Comparison of ENCODE assay signal across 8 cellular contexts in the genomic region with DNA sequence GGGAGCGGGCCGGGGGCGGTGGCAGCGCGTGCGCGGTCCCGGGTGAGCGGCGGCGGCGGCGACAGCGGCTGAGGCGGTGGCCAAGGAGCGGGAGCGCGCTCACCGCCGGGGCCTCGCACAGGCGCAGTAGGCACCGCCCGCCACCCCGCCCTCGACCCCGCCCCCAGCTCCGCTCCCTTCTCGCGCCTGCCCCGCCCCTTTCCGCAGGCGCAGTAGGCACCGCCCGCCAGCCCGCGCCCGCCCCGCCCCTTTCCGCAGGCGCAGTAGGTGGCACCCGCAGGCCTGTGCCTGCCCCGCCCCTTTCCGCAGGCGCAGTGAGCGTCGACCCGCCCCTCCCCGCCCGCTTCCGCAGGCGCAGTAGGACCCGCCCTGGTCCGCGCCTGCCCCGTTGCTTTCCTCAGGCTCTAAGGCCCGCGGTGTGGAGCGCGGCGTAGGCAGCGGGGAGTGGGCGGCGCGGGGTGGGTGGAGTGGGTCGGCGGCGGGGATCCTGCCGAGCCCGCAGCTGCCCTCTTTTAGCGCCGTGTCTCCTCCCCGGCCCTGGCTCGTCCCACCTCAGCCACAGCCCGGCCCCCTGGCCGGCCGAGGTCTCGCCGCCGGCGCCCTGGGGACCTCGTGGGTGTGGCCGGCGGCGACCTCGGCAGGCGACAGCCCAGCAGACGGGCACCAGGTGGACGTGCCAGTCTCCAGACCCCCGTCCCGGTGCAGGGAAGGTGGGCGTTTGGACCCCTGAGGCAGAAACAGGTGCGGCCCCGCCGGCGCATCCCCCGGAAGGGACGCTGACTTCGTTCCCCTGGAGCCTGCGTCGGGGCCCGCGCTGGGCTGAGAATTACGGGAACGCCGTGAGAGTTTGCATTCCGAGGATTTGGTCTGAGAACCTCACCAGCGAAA.
A peak's percentile ranks its signal among the peaks of the same experiment; 100 is the strongest.
DNase-seq lines count a peak whose midpoint lies in the region; ATAC-seq and TF ChIP-seq lines count a peak whose summit lies in the region.

A gene with protein sequence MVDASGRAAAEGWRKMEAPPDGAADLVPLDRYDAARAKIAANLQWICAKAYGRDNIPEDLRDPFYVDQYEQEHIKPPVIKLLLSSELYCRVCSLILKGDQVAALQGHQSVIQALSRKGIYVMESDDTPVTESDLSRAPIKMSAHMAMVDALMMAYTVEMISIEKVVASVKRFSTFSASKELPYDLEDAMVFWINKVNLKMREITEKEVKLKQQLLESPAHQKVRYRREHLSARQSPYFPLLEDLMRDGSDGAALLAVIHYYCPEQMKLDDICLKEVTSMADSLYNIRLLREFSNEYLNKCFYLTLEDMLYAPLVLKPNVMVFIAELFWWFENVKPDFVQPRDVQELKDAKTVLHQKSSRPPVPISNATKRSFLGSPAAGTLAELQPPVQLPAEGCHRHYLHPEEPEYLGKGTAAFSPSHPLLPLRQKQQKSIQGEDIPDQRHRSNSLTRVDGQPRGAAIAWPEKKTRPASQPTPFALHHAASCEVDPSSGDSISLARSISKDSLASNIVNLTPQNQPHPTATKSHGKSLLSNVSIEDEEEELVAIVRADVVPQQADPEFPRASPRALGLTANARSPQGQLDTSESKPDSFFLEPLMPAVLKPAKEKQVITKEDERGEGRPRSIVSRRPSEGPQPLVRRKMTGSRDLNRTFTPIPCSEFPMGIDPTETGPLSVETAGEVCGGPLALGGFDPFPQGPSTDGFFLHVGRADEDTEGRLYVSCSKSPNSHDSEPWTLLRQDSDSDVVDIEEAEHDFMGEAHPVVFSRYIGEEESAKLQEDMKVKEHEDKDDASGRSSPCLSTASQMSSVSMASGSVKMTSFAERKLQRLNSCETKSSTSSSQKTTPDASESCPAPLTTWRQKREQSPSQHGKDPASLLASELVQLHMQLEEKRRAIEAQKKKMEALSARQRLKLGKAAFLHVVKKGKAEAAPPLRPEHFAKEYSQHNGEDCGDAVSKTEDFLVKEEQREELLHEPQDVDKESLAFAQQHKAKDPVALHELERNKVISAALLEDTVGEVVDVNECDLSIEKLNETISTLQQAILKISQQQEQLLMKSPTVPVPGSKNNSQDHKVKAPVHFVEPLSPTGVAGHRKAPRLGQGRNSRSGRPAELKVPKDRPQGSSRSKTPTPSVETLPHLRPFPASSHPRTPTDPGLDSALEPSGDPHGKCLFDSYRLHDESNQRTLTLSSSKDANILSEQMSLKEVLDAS (N-terminal part only) (minus strand): TSS at position 101 of the 888 bp plus-strand sequence. CDS start 387 bp downstream, outside the sequence.

- DNase-seq in AG09309 (ENCODE audit: low read depth) (peak; percentile 52), NCI-H345 treated with DMSO at 0.1 percent for 48 hours (lab: John Stamatoyannopoulos, UW; ENCODE audit: unreplicated experiment) (peak; percentile 84), iris pigment epithelial cell (ENCODE audit: low read depth) (peak; percentile 95)
- DNase-seq in activated CD4-positive, CD25-positive, alpha-beta regulatory T cell treated with anti-CD3 and anti-CD28 coated beads, Interleukin-2, amount 50 U/mL, for 16 hours (ENCODE audit: low read depth, low spot score) = peak; percentile 91
- DNase-seq in central memory CD4-positive, alpha-beta T cell = peak; percentile 92
- DNase-seq in stimulated activated CD4-positive, alpha-beta T cell treated with anti-CD3 and anti-CD28 coated beads, Interleukin-12 subunit alpha, Interleukin-12 subunit beta, amount 100 ng/mL, for 24 hours (ENCODE audit: low read depth in 2 of 2) = peak; percentile 87 to 89

- ATAC-seq in GM19023 (IDR thresholded peaks at IDR 0.05; ENCODE audit: unreplicated experiment) (peak; percentile 80), HG03196 (IDR thresholded peaks at IDR 0.05; ENCODE audit: unreplicated experiment) (peak; percentile 66)

- no peak for TF ChIP-seq CTCF in AG09309 (IDR thresholded peaks at IDR 0.05; ENCODE audit: control insufficient read depth, insufficient read depth, low read depth, low read length, missing control alignments)

- peak within 1 kb of the TSS; percentile 86 for H3K4me3 ChIP-seq in AG09309 (ENCODE audit: control insufficient read depth, low read depth, low read length)

Comparison
In these comparisons a context has a peak if more than half of its experiments do, and no peak if none do; other contexts are left out.
1. Peak in every context shown above with its lines: DNase-seq, ATAC-seq and H3K4me3 ChIP-seq.